In genomic region chr5:137296213-137296702, GRCh38 we compare ENCODE assay signal across 1 cellular context.
TF ChIP-seq lines count a peak whose summit lies in the region.

No MANE protein-coding gene starts in this region.

TF ChIP-seq in H1, 55 proteins besides CTCF, POLR2A, EP300 and RAD21 (continued from another document):
- TF ChIP-seq E2F6 (IDR thresholded peaks at IDR 0.05) (no peak), ATF2 (IDR thresholded peaks at IDR 0.05; ENCODE audit: low read length) (no peak), JUND (IDR thresholded peaks at IDR 0.05; ENCODE audit: low read length) (no peak), ATF3 (IDR thresholded peaks at IDR 0.05; ENCODE audit: insufficient read depth, low read depth, low read length) (no peak), TCF12 (IDR thresholded peaks at IDR 0.05; ENCODE audit: low read depth, low read length) (no peak), SRF (IDR thresholded peaks at IDR 0.05; ENCODE audit: low read depth, low read length) (no peak), NANOG (IDR thresholded peaks at IDR 0.05; ENCODE audit: insufficient read depth, low read depth, low read length, poor library complexity, severe bottlenecking) (no peak), CBX5 (IDR thresholded peaks at IDR 0.05; ENCODE audit: low read depth, low read length) (no peak), RBBP5 (IDR thresholded peaks at IDR 0.05; ENCODE audit: borderline replicate concordance, low read depth, low read length) (no peak), YY1 (IDR thresholded peaks at IDR 0.05; ENCODE audit: low read depth, low read length) (no peak), CBX8 (IDR thresholded peaks at IDR 0.05; ENCODE audit: borderline replicate concordance, low read depth, low read length) (no peak), CREB1 (IDR thresholded peaks at IDR 0.05) (no peak), CTBP2 (IDR thresholded peaks at IDR 0.05; ENCODE audit: borderline replicate concordance, insufficient read depth, insufficient read length, low read length) (no peak)
